ENCODE assay signal across 9 cellular contexts in genomic region chr9:107491081-107492053, GRCh38. TPM values are rescaled to one million over a fixed set of nuclear protein-coding genes. Genes with fewer than 3 reads are reported as not detected.
A peak's percentile ranks its signal among the peaks of the same experiment; 100 is the strongest.
DNase-seq lines count a peak whose midpoint lies in the region; ATAC-seq, FAIRE-seq and TF ChIP-seq lines count a peak whose summit lies in the region.
"Had no signal": no experiment of that assay in that cellular context is flagged by ENCODE, and none has a peak within 500 bp of the region (broad histone marks: within the 10 kb centered on the region; RNA-seq: fewer than 3 reads in every experiment).

No MANE protein-coding gene starts in this region.

- H3K4me1 ChIP-seq in kidney (ENCODE audit: control insufficient read depth in 1 of 2, insufficient read depth in 1 of 2, low read depth in 1 of 2, low read length in 2 of 2) (peaks cover 10 to 19% of the 10 kb centered on the region in 2 donors), skeletal muscle tissue (ENCODE audit: control insufficient read depth in 3 of 3, insufficient read depth in 3 of 3, low read length in 3 of 3) (peaks cover 20 to 33% (median 21%) of the 10 kb centered on the region in 3 donors)

- POLR2A ChIA-PET in MCF 10A (lab: Yijun Ruan, JAX), result interaction anchor here (0.9 kb wide), 1 partner anchor 260 kb away, joined by 4 read pairs; no protein-coding TSS in a partner anchor

- H3K4me3 Mint-ChIP-seq in MCF 10A (ENCODE audit: unreplicated experiment), result peak overlapping the region; percentile 94

- H3K9me3 Mint-ChIP-seq in MCF 10A (ENCODE audit: unreplicated experiment), result no peaks in the 10 kb centered on the region

- no peaks in the 10 kb centered on the region for H3K9me3 ChIP-seq in kidney (ENCODE audit: control insufficient read depth in 1 of 2, low read length in 2 of 2)
- H3K9me3 ChIP-seq in skeletal muscle tissue (ENCODE audit: control insufficient read depth in 3 of 3, low read length in 3 of 3), result no peaks in the 10 kb centered on the region
- H3K9me3 ChIP-seq: pancreas had no signal

- H3K27me3 ChIP-seq in skeletal muscle tissue (ENCODE audit: control insufficient read depth in 3 of 3, insufficient read depth in 3 of 3, low read length in 3 of 3), result no peaks in the 10 kb centered on the region

- H3K27ac ChIP-seq in kidney (ENCODE audit: low read depth in 2 of 2, low read length in 2 of 2) (peak overlapping the region in 1 of 2 donors; percentile 33), skeletal muscle tissue (ENCODE audit: low read depth, low read length) (peak overlapping the region; percentile 88)

- H3K9ac ChIP-seq in kidney (ENCODE audit: low read length in 2 of 2), result peak overlapping the region; percentile 80 to 85
- H3K9ac ChIP-seq in skeletal muscle tissue (ENCODE audit: low read depth in 1 of 3, low read length in 3 of 3), result peak overlapping the region; percentile 51 to 60 (median 59)

- CTCF ChIA-PET in MCF 10A (lab: Yijun Ruan, JAX), result interaction anchor here (0.6 kb wide), 1 partner anchor 781 kb away, joined by 4 read pairs; no protein-coding TSS in a partner anchor

- FAIRE-seq in kidney (lab: Jason Lieb, UNC), result no peak
- FAIRE-seq: pancreas had no signal

- H3K4me3 ChIP-seq in kidney (ENCODE audit: low read length in 2 of 2) (peak overlapping the region; percentile 63 to 84), skeletal muscle tissue (ENCODE audit: low read length in 3 of 3) (peak overlapping the region; percentile 74 to 91 (median 87))

- peaks cover 28% of the 10 kb centered on the region for H3K36me3 Mint-ChIP-seq in MCF 10A (ENCODE audit: insufficient read depth, unreplicated experiment)

- no peak for ATAC-seq in HG03432 (IDR thresholded peaks at IDR 0.05; ENCODE audit: unreplicated experiment)

- DNase-seq in M059J (ENCODE audit: low read depth) (peak; percentile 26), MCF 10A (ENCODE audit: unreplicated experiment) (no peak), kidney (peak; percentile 79), NCI-H510A treated with DMSO at 0.1 percent for 48 hours (lab: John Stamatoyannopoulos, UW) (no peak), NCI-H345 treated with DMSO at 0.1 percent for 48 hours (lab: John Stamatoyannopoulos, UW; ENCODE audit: unreplicated experiment) (no peak), DMS153 treated with DMSO at 0.1 percent for 48 hours (lab: John Stamatoyannopoulos, UW; ENCODE audit: unreplicated experiment) (no peak)

- H3K36me3 ChIP-seq in kidney (ENCODE audit: control insufficient read depth in 1 of 2, insufficient read depth in 2 of 2, low read length in 2 of 2), result no peaks in the 10 kb centered on the region
- H3K36me3 ChIP-seq in skeletal muscle tissue (ENCODE audit: control insufficient read depth in 3 of 3, insufficient read depth in 3 of 3, low read length in 3 of 3), result peaks cover 0 to 9% (median 0%) of the 10 kb centered on the region in 3 donors
- H3K36me3 ChIP-seq: pancreas had no signal

- H3K27me3 Mint-ChIP-seq in MCF 10A (ENCODE audit: insufficient read depth, unreplicated experiment), result no peaks in the 10 kb centered on the region

- BruUV-seq in MCF 10A (replicated peaks; lab: Mats Ljungman, UMichigan), result no TSS peak

- H3K27ac Mint-ChIP-seq in MCF 10A (ENCODE audit: low read depth, unreplicated experiment), result no peak overlapping the region

- peaks cover 11% of the 10 kb centered on the region for H3K4me1 Mint-ChIP-seq in MCF 10A (ENCODE audit: insufficient read depth, unreplicated experiment)

- TF ChIP-seq CTCF in MCF 10A (IDR thresholded peaks at IDR 0.05; ENCODE audit: unreplicated experiment) (no peak), kidney (IDR thresholded peaks at IDR 0.05; ENCODE audit: borderline replicate concordance, extremely low read depth, insufficient read depth) (no peak)

- intact Hi-C loops in MCF 10A (cut with micrococcal nuclease), result no loop called here
- intact Hi-C loops in kidney (cut with DNase I), result no loop called here

RNA-seq across cellular contexts. Expression of gene KLF4, which starts 1.8 kb away (rescaled TPM):
- total RNA-seq in M059J (2014; rRNA removed; shearing (Covaris generic)), result 0.98 and 3.8 TPM in 2 replicates
- total RNA-seq in MCF 10A (2022) (94.9 and 96.0 TPM in 2 replicates), kidney (69.4 TPM), skeletal muscle tissue (12.0 TPM)
- 13.5 TPM for polyA plus RNA-seq in kidney (ENCODE audit: insufficient read depth, low read depth, low replicate concordance)

Comparison
In these comparisons a context has a peak if more than half of its experiments do, and no peak if none do; other contexts are left out.
1. DNase-seq: peak in M059J (single experiment) and kidney (single experiment); none in MCF 10A (single experiment), NCI-H510A treated with DMSO at 0.1 percent for 48 hours (single experiment), NCI-H345 treated with DMSO at 0.1 percent for 48 hours (single experiment) and DMS153 treated with DMSO at 0.1 percent for 48 hours (single experiment).